Comparison of ENCODE assay signal across 27 cellular contexts in genomic region chr4:6567218-6567617, GRCh38. TPM values are rescaled to one million over a fixed set of nuclear protein-coding genes. Genes with fewer than 3 reads are reported as not detected.
A peak's percentile ranks its signal among the peaks of the same experiment; 100 is the strongest.
DNase-seq lines count a peak whose midpoint lies in the region; ATAC-seq, FAIRE-seq and TF ChIP-seq lines count a peak whose summit lies in the region.
"Had no signal": no experiment of that assay in that cellular context is flagged by ENCODE, and none has a peak within 500 bp of the region (broad histone marks: within the 10 kb centered on the region; RNA-seq: fewer than 3 reads in every experiment).

No MANE protein-coding gene starts in this region.

- ATAC-seq in Right ventricle myocardium inferior (no peak), heart right ventricle (no peak), WTC11 (no peak), K562 (no peak), HG02763 (IDR thresholded peaks at IDR 0.05; ENCODE audit: unreplicated experiment) (no peak), left lobe of liver (no peak)
- ATAC-seq: A549, GM12878 had no signal

- no peaks in the 10 kb centered on the region for H4K20me1 ChIP-seq in K562 (replicated peaks; ENCODE audit: control insufficient read depth, insufficient read depth, low read length)
- H4K20me1 ChIP-seq: BLaER1 treated with 17β-estradiol and CSF1 and Interleukin-3, amounts not matched to agents 10 nM and 100 nM had no signal

- H3K27me3 ChIP-seq in heart right ventricle, result peaks cover 6 to 48% (median 36%) of the 10 kb centered on the region in 7 donors
- H3K27me3 ChIP-seq in K562 (ENCODE audit: control insufficient read depth in 2 of 2, insufficient read depth in 2 of 2, low read length in 2 of 2), result peaks cover 17 to 66% of the 10 kb centered on the region in 2 experiments
- H3K27me3 ChIP-seq: BLaER1 treated with 17β-estradiol and CSF1 and Interleukin-3, amounts not matched to agents 10 nM and 100 nM had no signal

- H3K4me3 Mint-ChIP-seq in WTC11, result no peak overlapping the region
- H3K4me3 Mint-ChIP-seq: B cell; CD14-positive monocyte; CD4-positive, CD25-positive, alpha-beta regulatory T cell had no signal

- no peaks in the 10 kb centered on the region for H3K79me2 ChIP-seq in K562 (ENCODE audit: control insufficient read depth, insufficient read depth, low read length)

- H3K27me3 Mint-ChIP-seq in WTC11 (ENCODE audit: low read depth), result peaks cover 86% of the 10 kb centered on the region

- peaks cover 5 to 15% (median 11%) of the 10 kb centered on the region in 9 donors for H3K4me1 ChIP-seq in heart right ventricle
- H3K4me1 ChIP-seq in K562 (replicated peaks in 1 of 2; ENCODE audit: control insufficient read depth in 2 of 2, insufficient read depth in 2 of 2, low read length in 2 of 2), result peaks cover 6 to 19% of the 10 kb centered on the region in 2 experiments; a peak in 3 of 5 replicates

- no peak overlapping the region for H3K9ac ChIP-seq in K562 (ENCODE audit: insufficient read depth in 1 of 2, low read depth in 2 of 2, low read length in 2 of 2)
- H3K9ac ChIP-seq: BLaER1 treated with 17β-estradiol and CSF1 and Interleukin-3, amounts not matched to agents 10 nM and 100 nM had no signal

- in situ Hi-C loops in K562 (cut with MboI), result no loop called here

- POLR2A ChIA-PET in WTC11 (lab: Charles Lee) (no interaction called here), K562 (lab: Yijun Ruan, JAX) (interaction anchor here (0.6 kb wide), 1 partner anchor 47 kb away, joined by 4 read pairs; no protein-coding TSS in a partner anchor)

- H3K36me3 Mint-ChIP-seq in WTC11, result no peaks in the 10 kb centered on the region
- H3K36me3 Mint-ChIP-seq: CD14-positive monocyte; CD4-positive, alpha-beta memory T cell; CD4-positive, CD25-positive, alpha-beta regulatory T cell had no signal

- BruUV-seq in K562 (replicated peaks; lab: Mats Ljungman, UMichigan), result no TSS peak

- FAIRE-seq in K562 (lab: Jason Lieb, UNC), result no peak
- FAIRE-seq: A549, GM12878, GM12892, GM18507 had no signal

- no peak overlapping the region for H3K4me2 ChIP-seq in K562 (ENCODE audit: insufficient read depth, low read length)
- H3K4me2 ChIP-seq: A549 had no signal

- TF ChIP-seq EP300 in K562 (IDR thresholded peaks at IDR 0.05; ENCODE audit: low read length), result no peak

- intact Hi-C loops in Right ventricle myocardium inferior (cut with DNase I), result no loop called here
- intact Hi-C loops in heart right ventricle (cut with DNase I), result no loop called here
- intact Hi-C loops in K562 (cut with micrococcal nuclease), result no loop called here

- H3K9me1 ChIP-seq in K562 (ENCODE audit: control insufficient read depth, insufficient read depth, low read length), result no peaks in the 10 kb centered on the region

- TF ChIP-seq RAD21 in K562 (CRISPR knock-in tag; conservative IDR thresholded peaks at IDR 0.05 in 1 of 2, IDR thresholded peaks at IDR 0.05 in 1 of 2), result no peak

- H3K9me3 Mint-ChIP-seq in WTC11, result no peaks in the 10 kb centered on the region
- H3K9me3 Mint-ChIP-seq: CD8-positive, alpha-beta memory T cell had no signal

- TF ChIP-seq CTCF in heart right ventricle (IDR thresholded peaks at IDR 0.05) (no peak), WTC11 (IDR thresholded peaks at IDR 0.05) (no peak), K562 (IDR thresholded peaks at IDR 0.05 in 2 of 3, conservative IDR thresholded peaks at IDR 0.05 in 1 of 3; ENCODE audit: insufficient read depth in 2 of 3, low read depth in 1 of 3, low read length in 3 of 3) (no peak)

- no peak for TF ChIP-seq POLR2A in K562 (conservative IDR thresholded peaks at IDR 0.05)

- H3K27ac ChIP-seq in heart right ventricle (no peak overlapping the region), K562 (ENCODE audit: extremely low read depth, low read depth, low read length) (no peak overlapping the region)
- H3K27ac ChIP-seq: 22Rv1; A549; BLaER1 treated with 17β-estradiol and CSF1 and Interleukin-3, amounts not matched to agents 10 nM and 100 nM had no signal

- peak; percentile 4 for DNase-seq in Right ventricle myocardium inferior (ENCODE audit: missing footprints)
- DNase-seq in heart right ventricle, result no peak
- DNase-seq in WTC11 (ENCODE audit: low spot score), result no peak
- no peak for DNase-seq in K562 (ENCODE audit: extremely low read depth in 1 of 4, low spot score in 3 of 4)
- DNase-seq in NCI-H1436 treated with DMSO at 0.1 percent for 48 hours (lab: John Stamatoyannopoulos, UW), result no peak
- DNase-seq in left lobe of liver (ENCODE audit: low spot score), result no peak
- DNase-seq: AML-193; CD4-positive, alpha-beta memory T cell; CD4-positive, CD25-positive, alpha-beta regulatory T cell; CD8-positive, alpha-beta memory T cell; COR-L47; DMS 273 treated with DMSO at 0.1 percent for 48 hours; DMS153; DMS53; DMS79; DND-41; EL; GDM1 had no signal

- H3K9me3 ChIP-seq in heart right ventricle, result no peaks in the 10 kb centered on the region
- H3K9me3 ChIP-seq in K562 (replicated peaks; ENCODE audit: control insufficient read depth, insufficient read depth, low read depth, low read length), result peaks cover 7% of the 10 kb centered on the region; the same call in 1 of the 2 replicates
- H3K9me3 ChIP-seq: A549 had no signal

- CTCF ChIA-PET in WTC11 (lab: Charles Lee) (no interaction called here), K562 (lab: Yijun Ruan, JAX; ENCODE audit: low intra/inter-chr PET ratio) (no interaction called here)

- H3K4me3 ChIP-seq in heart right ventricle (no peak overlapping the region), K562 (no peak overlapping the region)
- H3K4me3 ChIP-seq: A549; BLaER1 treated with 17β-estradiol and CSF1 and Interleukin-3, amounts not matched to agents 10 nM and 100 nM; GM12878 had no signal

- H3K27ac Mint-ChIP-seq in WTC11, result no peak overlapping the region
- H3K27ac Mint-ChIP-seq: B cell; CD14-positive monocyte; CD4-positive, alpha-beta memory T cell; CD4-positive, CD25-positive, alpha-beta regulatory T cell had no signal

- 86 to 97% methylated on average over 1 of the region's 1 CpG for WGBS in heart right ventricle, 2 donors
- WGBS in K562 (ENCODE audit: insufficient coverage, low coverage, missing lambda C conversion rate), result 8% methylated on average over 1 of the region's 1 CpG

- H2AFZ ChIP-seq in K562 (ENCODE audit: low read depth, low read length), result no peak overlapping the region

- H3K36me3 ChIP-seq in heart right ventricle, result no peaks in the 10 kb centered on the region
- H3K36me3 ChIP-seq in K562 (ENCODE audit: control insufficient read depth, insufficient read depth, low read length), result no peaks in the 10 kb centered on the region
- H3K36me3 ChIP-seq: BLaER1 treated with 17β-estradiol and CSF1 and Interleukin-3, amounts not matched to agents 10 nM and 100 nM had no signal

- no peaks in the 10 kb centered on the region for H3K4me1 Mint-ChIP-seq in WTC11

TF ChIP-seq in WTC11, 78 proteins besides CTCF, POLR2A, EP300 and RAD21:
- TF ChIP-seq CBFB (CRISPR knock-in tag; IDR thresholded peaks at IDR 0.05; ENCODE audit: low read depth), result no peak
- 0 out of 2 replicates have a peak, but pooled peaks have one; percentile 25 for TF ChIP-seq GTF2I (CRISPR knock-in tag; conservative IDR thresholded peaks at IDR 0.05)
- TF ChIP-seq ZNF232 (CRISPR knock-in tag; IDR thresholded peaks at IDR 0.05), result no peak
TF ChIP-seq in WTC11: peak in this region for 1.

TF ChIP-seq in K562, 482 proteins besides CTCF, POLR2A, EP300 and RAD21 (continues in another document):
- TF ChIP-seq, protein P1, sequence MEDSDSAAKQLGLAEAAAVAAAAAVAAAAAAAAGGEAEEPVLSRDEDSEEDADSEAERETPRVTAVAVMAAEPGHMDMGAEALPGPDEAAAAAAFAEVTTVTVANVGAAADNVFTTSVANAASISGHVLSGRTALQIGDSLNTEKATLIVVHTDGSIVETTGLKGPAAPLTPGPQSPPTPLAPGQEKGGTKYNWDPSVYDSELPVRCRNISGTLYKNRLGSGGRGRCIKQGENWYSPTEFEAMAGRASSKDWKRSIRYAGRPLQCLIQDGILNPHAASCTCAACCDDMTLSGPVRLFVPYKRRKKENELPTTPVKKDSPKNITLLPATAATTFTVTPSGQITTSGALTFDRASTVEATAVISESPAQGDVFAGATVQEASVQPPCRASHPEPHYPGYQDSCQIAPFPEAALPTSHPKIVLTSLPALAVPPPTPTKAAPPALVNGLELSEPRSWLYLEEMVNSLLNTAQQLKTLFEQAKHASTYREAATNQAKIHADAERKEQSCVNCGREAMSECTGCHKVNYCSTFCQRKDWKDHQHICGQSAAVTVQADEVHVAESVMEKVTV (CRISPR knock-in tag; IDR thresholded peaks at IDR 0.05), result no peak
- TF ChIP-seq NCOA6 (IDR thresholded peaks at IDR 0.05) (no peak), NCOA1 (IDR thresholded peaks at IDR 0.05; ENCODE audit: low read depth) (no peak), ZNF146 (CRISPR knock-in tag; IDR thresholded peaks at IDR 0.05; ENCODE audit: unreplicated experiment) (no peak), RBM25 (IDR thresholded peaks at IDR 0.05; ENCODE audit: low read depth, low read length, severe bottlenecking) (peak; percentile 80)

RNA-seq across cellular contexts. Expression of gene MAN2B2, which starts 7.8 kb away (rescaled TPM):
- total RNA-seq in Right ventricle myocardium inferior (17.8 TPM), heart right ventricle (10 to 100 TPM; 14.6 to 27.1 (median 18.6) TPM), WTC11 (2021) (6.3 to 8.0 TPM (median 7.5 TPM) in 3 replicates), K562 (2014; rRNA removed) (5.3 and 6.0 TPM in 2 replicates), K562 (2014; rRNA removed; fragmentation: Illumina TruSeq; extraction: Trizol) (1.7 TPM in 2 replicates), K562 (2015; rRNA removed; fragmentation: Illumina TruSeq; extraction: Trizol) (3.8 and 4.1 TPM in 2 replicates), K562 (2021) (8.5 and 8.8 TPM in 2 replicates), left lobe of liver (41.5 TPM)
- polyA plus RNA-seq in heart right ventricle (10 to 100 TPM in 1 of 2 donors, 1 to 10 TPM in 1; 6.0 to 10.6 TPM), K562 (2011; rRNA removed) (2.5 and 3.7 TPM in 2 replicates), K562 (2014; fragmentation: Illumina TruSeq; extraction: Trizol) (3.7 and 4.8 TPM in 2 replicates), K562 (2014; fragmentation: Nextera tagmentation; extraction: Ambion mirVana) (under 1 TPM; 0.21 to 0.27 TPM), K562 (2014; rRNA removed) (4.2 and 4.9 TPM in 2 replicates)
- 7.7 and 16.2 TPM in 2 replicates for total RNA-seq in K562 (2011; cell fraction: chromatin; rRNA removed; ENCODE audit: low replicate concordance)
- total RNA-seq in K562 (2011; cell fraction: nucleolus; rRNA removed), result 17.6 and 18.3 TPM in 2 replicates
- total RNA-seq in K562 (2011; cell fraction: nucleoplasm; rRNA removed), result 12.6 TPM in 2 replicates
- 3.8 and 8.3 TPM in 2 replicates for polyA plus RNA-seq in K562 (2011; cell fraction: cytosol; rRNA removed)
- polyA plus RNA-seq in K562 (2011; cell fraction: nucleus; rRNA removed), result 8.0 and 12.5 TPM in 2 replicates
- polyA plus RNA-seq in K562 (2012), result 5.9 and 18.3 TPM in 2 replicates
- 2.5 and 3.6 TPM in 2 replicates for polyA minus RNA-seq in K562 (2011; rRNA and poly(A)+ RNA removed)
- 6.9 and 13.0 TPM in 2 replicates for polyA minus RNA-seq in K562 (2011; cell fraction: cytosol; rRNA and poly(A)+ RNA removed)
- polyA minus RNA-seq in K562 (2011; cell fraction: nucleus; rRNA and poly(A)+ RNA removed), result 5.7 and 6.0 TPM in 2 replicates
